In the genomic region with DNA sequence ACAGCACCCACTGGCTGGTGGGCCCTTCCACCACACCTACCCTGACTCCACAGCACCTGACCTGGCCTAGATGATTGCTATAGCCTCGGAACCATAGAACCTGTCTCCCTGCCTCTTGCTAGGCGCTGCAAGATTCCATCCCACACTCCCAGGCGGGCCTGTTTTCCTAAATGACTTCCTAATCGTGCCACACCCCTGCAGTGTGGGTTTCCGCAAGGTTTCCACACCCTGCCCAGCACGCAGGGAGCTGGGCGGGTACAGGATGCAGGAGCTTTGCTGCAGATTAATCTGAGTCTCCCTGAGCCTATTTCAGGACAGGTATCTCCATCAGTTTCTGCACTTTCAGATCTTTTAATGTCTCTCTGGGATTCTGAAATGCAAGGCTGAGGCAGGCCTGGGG, we compare ENCODE assay signal across 1 cellular context.
TF ChIP-seq lines count a peak whose summit lies in the region.

No MANE protein-coding gene starts in this region.

TF ChIP-seq in WTC11, 78 proteins besides CTCF, POLR2A, EP300 and RAD21 (continued from another document):
- TF ChIP-seq, protein P1, sequence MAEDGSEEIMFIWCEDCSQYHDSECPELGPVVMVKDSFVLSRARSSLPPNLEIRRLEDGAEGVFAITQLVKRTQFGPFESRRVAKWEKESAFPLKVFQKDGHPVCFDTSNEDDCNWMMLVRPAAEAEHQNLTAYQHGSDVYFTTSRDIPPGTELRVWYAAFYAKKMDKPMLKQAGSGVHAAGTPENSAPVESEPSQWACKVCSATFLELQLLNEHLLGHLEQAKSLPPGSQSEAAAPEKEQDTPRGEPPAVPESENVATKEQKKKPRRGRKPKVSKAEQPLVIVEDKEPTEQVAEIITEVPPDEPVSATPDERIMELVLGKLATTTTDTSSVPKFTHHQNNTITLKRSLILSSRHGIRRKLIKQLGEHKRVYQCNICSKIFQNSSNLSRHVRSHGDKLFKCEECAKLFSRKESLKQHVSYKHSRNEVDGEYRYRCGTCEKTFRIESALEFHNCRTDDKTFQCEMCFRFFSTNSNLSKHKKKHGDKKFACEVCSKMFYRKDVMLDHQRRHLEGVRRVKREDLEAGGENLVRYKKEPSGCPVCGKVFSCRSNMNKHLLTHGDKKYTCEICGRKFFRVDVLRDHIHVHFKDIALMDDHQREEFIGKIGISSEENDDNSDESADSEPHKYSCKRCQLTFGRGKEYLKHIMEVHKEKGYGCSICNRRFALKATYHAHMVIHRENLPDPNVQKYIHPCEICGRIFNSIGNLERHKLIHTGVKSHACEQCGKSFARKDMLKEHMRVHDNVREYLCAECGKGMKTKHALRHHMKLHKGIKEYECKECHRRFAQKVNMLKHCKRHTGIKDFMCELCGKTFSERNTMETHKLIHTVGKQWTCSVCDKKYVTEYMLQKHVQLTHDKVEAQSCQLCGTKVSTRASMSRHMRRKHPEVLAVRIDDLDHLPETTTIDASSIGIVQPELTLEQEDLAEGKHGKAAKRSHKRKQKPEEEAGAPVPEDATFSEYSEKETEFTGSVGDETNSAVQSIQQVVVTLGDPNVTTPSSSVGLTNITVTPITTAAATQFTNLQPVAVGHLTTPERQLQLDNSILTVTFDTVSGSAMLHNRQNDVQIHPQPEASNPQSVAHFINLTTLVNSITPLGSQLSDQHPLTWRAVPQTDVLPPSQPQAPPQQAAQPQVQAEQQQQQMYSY (CRISPR knock-in tag; IDR thresholded peaks at IDR 0.05) = no peak
